In genomic region chr20:35260426-35260825, GRCh38 we compare ENCODE assay signal across 1 cellular context.
TF ChIP-seq lines count a peak whose summit lies in the region.

No MANE protein-coding gene starts in this region.

TF ChIP-seq in H1, 55 proteins besides CTCF, POLR2A, EP300 and RAD21:
- TF ChIP-seq MAFK (IDR thresholded peaks at IDR 0.05; ENCODE audit: low read depth, low read length): no peak
- no peak for TF ChIP-seq BCL11A (IDR thresholded peaks at IDR 0.05; ENCODE audit: low read depth in 2 of 2, low read length in 2 of 2)
- TF ChIP-seq JUND (IDR thresholded peaks at IDR 0.05; ENCODE audit: low read length): no peak
